ENCODE assay signal across 11 cellular contexts in the genomic region with DNA sequence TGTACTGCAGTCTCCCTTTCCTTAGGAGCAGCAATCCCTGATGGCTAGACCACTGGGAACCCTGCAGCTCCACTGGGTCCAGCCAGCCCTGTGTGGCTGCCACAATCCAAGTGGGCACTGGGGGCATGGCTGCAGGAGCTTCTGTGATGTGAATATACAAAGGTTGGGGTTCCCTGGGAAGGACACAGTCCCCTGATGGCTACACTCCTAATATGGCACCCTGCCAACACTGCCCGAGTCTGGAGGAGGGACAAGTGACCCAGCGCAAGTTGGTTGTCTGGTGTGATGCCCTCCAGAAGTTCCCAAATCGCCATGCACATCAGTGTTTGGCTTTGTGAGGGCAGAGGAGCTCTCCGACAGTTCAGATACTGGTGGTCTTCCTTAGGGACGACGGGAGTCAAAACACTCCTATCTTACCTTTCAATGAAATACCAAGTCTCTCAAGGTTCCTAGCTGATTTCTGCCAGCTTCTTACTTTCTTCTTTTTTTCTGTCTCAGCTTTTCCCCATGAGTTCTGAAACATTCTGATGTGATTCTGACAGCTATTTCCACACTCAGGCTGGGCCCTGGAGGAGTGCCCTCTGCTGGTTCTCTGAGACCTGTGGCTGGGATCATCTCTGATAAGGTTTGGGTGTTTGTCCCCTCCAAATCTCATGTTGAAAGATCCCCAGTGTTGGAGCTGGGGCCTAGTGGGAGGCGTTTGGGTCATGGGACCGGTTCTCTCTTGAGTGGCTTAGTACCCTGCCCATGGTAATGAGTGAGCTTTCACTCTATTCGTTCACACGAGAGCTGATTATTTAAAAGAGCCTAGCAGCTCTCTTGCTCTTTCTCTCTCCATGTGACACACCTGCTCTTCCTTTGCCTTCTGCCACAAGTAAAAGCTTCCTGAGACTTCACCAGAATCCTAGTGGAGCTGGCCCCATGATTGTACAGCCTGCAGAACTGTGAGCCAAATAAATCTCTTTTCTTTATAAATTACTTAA. TPM values are rescaled to one million over a fixed set of nuclear protein-coding genes. Genes with fewer than 3 reads are reported as not detected.
DNase-seq lines count a peak whose midpoint lies in the region; ATAC-seq, FAIRE-seq and TF ChIP-seq lines count a peak whose summit lies in the region.
"Had no signal": no experiment of that assay in that cellular context is flagged by ENCODE, and none has a peak within 500 bp of the region (broad histone marks: within the 10 kb centered on the region; RNA-seq: fewer than 3 reads in every experiment).

No MANE protein-coding gene starts in this region.

- BruUV-seq in HepG2 (replicated peaks; lab: Mats Ljungman, UMichigan) = no TSS peak

- peak; percentile 16 for TF ChIP-seq CTCF in CD8-positive, alpha-beta T cell (IDR thresholded peaks at IDR 0.05)
- TF ChIP-seq CTCF in HEK293 (tag by site-specific recombination; IDR thresholded peaks at IDR 0.05) (peak; percentile 21), HepG2 (CRISPR knock-in tag; IDR thresholded peaks at IDR 0.05) (peak; percentile 61)

- TF ChIP-seq RAD21 in HepG2 (CRISPR knock-in tag; IDR thresholded peaks at IDR 0.05) = no peak

- CTCF ChIA-PET in CD8-positive, alpha-beta T cell (lab: Charles Lee) = interaction anchor here (0.8 to 1.5 kb wide), 5 partner anchors 9 to 138 kb away, joined by 3 to 6 read pairs (median 4); no protein-coding TSS in a partner anchor
- CTCF ChIA-PET in HEK293 (lab: Yijun Ruan, JAX) = interaction anchor here (0.6 to 7.2 kb wide), 48 partner anchors 8 to 787 kb away, joined by 3 to 164 read pairs (median 4); a partner anchor contains a TSS
- CTCF ChIA-PET in HepG2 (lab: Yijun Ruan, JAX; ENCODE audit: low intra/inter-chr PET ratio, low total read pairs) = interaction anchor here (1.7 kb wide), 1 partner anchor 48 kb away, joined by 8 read pairs; no protein-coding TSS in a partner anchor

- no peak overlapping the region for H2AFZ ChIP-seq in HepG2 (ENCODE audit: low read length)

- H3K4me3 Mint-ChIP-seq in CD8-positive, alpha-beta T cell = no peak overlapping the region

- H3K27me3 Mint-ChIP-seq in CD8-positive, alpha-beta T cell (ENCODE audit: low read depth) = peaks cover 23% of the 10 kb centered on the region

- H3K27ac Mint-ChIP-seq in CD8-positive, alpha-beta T cell = no peak overlapping the region

- peak; percentile 48 for FAIRE-seq in HepG2 (lab: Jason Lieb, UNC)
- FAIRE-seq: colon, RCC 7860 had no signal

- no peak for ATAC-seq in CD8-positive, alpha-beta T cell
- ATAC-seq in HepG2 = peak; percentile 86
- ATAC-seq in GM19351 (IDR thresholded peaks at IDR 0.05; ENCODE audit: unreplicated experiment) = no peak
- ATAC-seq in HG03439 (IDR thresholded peaks at IDR 0.05; ENCODE audit: unreplicated experiment) = no peak

- no peak overlapping the region for H3K4me3 ChIP-seq in CD8-positive, alpha-beta T cell (ENCODE audit: low read depth, low read length)
- H3K4me3 ChIP-seq in HEK293 (ENCODE audit: low read depth, low read length) = no peak overlapping the region
- H3K4me3 ChIP-seq in HepG2 (replicated peaks in 1 of 3; ENCODE audit: insufficient read depth in 1 of 3, low read depth in 2 of 3, low read length in 3 of 3) = no peak overlapping the region

- DNase-seq in CD8-positive, alpha-beta T cell = no peak
- peak; percentile 20 for DNase-seq in amniotic epithelial cell (ENCODE audit: low read depth)
- DNase-seq in HepG2 (ENCODE audit: low spot score) = no peak
- no peak for DNase-seq in DMS153 (lab: John Stamatoyannopoulos, UW)
- DNase-seq in HuH-7.5 (ENCODE audit: low spot score) = no peak

- no peaks in the 10 kb centered on the region for H3K4me1 ChIP-seq in CD8-positive, alpha-beta T cell (ENCODE audit: insufficient read depth, low read length)
- H3K4me1 ChIP-seq in HEK293 (ENCODE audit: control insufficient read depth, insufficient read depth, low read length) (no peaks in the 10 kb centered on the region), HepG2 (ENCODE audit: insufficient read depth, low read length) (no peaks in the 10 kb centered on the region)

- no peak overlapping the region for H3K4me2 ChIP-seq in HepG2 (ENCODE audit: low read depth, low read length)

- no peak for TF ChIP-seq EP300 in HepG2 (IDR thresholded peaks at IDR 0.05; ENCODE audit: low read depth in 2 of 2, low read length in 2 of 2)
- no peak for TF ChIP-seq EP300 in HepG2 (CRISPR knock-in tag; IDR thresholded peaks at IDR 0.05; ENCODE audit: borderline replicate concordance)

- H3K9me3 Mint-ChIP-seq in CD8-positive, alpha-beta T cell = peaks cover 5% of the 10 kb centered on the region

- H3K27me3 ChIP-seq in CD8-positive, alpha-beta T cell (ENCODE audit: insufficient read depth, low read length) = no peaks in the 10 kb centered on the region
- H3K27me3 ChIP-seq in HepG2 (ENCODE audit: control insufficient read depth in 1 of 2, insufficient read depth in 2 of 2, low read length in 2 of 2) = no peaks in the 10 kb centered on the region

- no peaks in the 10 kb centered on the region for H3K4me1 Mint-ChIP-seq in CD8-positive, alpha-beta T cell (ENCODE audit: low read depth)

- H3K27ac ChIP-seq in CD8-positive, alpha-beta T cell (ENCODE audit: low read depth, low read length) = no peak overlapping the region
- H3K27ac ChIP-seq in HEK293 (ENCODE audit: extremely low read depth, low read depth, low read length) (no peak overlapping the region), HepG2 (ENCODE audit: extremely low read length, insufficient read depth, low read length) (no peak overlapping the region)

- no peaks in the 10 kb centered on the region for H3K36me3 ChIP-seq in CD8-positive, alpha-beta T cell (ENCODE audit: insufficient read depth, low read length)
- H3K36me3 ChIP-seq in HEK293 (ENCODE audit: control insufficient read depth in 2 of 2, insufficient read depth in 1 of 2, low read length in 2 of 2) (no peaks in the 10 kb centered on the region), HepG2 (replicated peaks in 1 of 2; ENCODE audit: control insufficient read depth in 1 of 2, insufficient read depth in 2 of 2, low read length in 2 of 2) (no peaks in the 10 kb centered on the region)

- no peaks in the 10 kb centered on the region for H3K79me2 ChIP-seq in HepG2 (ENCODE audit: insufficient read depth, low read length)

- no peaks in the 10 kb centered on the region for H3K9me3 ChIP-seq in CD8-positive, alpha-beta T cell (ENCODE audit: low read length)
- no peaks in the 10 kb centered on the region for H3K9me3 ChIP-seq in HEK293 (ENCODE audit: control insufficient read depth, insufficient read depth, low read depth, low read length)
- 0 out of 2 replicates have a peak, but pooled peaks cover 6% of the 10 kb centered on the region for H3K9me3 ChIP-seq in HepG2 (ENCODE audit: low read length)

- no peak overlapping the region for H3K9ac ChIP-seq in HepG2 (ENCODE audit: insufficient read depth, low read depth, low read length)

- intact Hi-C loops in CD8-positive, alpha-beta T cell (cut with DNase I, micrococcal nuclease) = no loop called here
- intact Hi-C loops in HepG2 (cut with micrococcal nuclease; ENCODE audit: unreplicated experiment) = loop anchor here (2.0 kb wide), 1 partner anchor 46 kb away; no protein-coding TSS in a partner anchor

- no peaks in the 10 kb centered on the region for H3K36me3 Mint-ChIP-seq in CD8-positive, alpha-beta T cell

- WGBS in HepG2 (ENCODE audit: low lambda C conversion rate) = 24% methylated on average over 10 of the region's 10 CpGs

- POLR2A ChIA-PET in CD8-positive, alpha-beta T cell (lab: Charles Lee) = interaction anchor here (0.6 to 1.3 kb wide), 2 partner anchors 9 to 39 kb away, joined by 3 to 4 read pairs; no protein-coding TSS in a partner anchor
- POLR2A ChIA-PET in HEK293 (lab: Yijun Ruan, JAX) (interaction anchor here (0.5 to 1.5 kb wide), 2 partner anchors 34 to 46 kb away, joined by 3 to 6 read pairs; no protein-coding TSS in a partner anchor), HepG2 (lab: Yijun Ruan, JAX) (no interaction called here)

- in situ Hi-C loops in HepG2 (cut with HindIII; ENCODE audit: extremely low pct_ligation_motif_present, low pct_unique_long_range_greater_than_20kb) = no loop called here

- no peaks in the 10 kb centered on the region for H4K20me1 ChIP-seq in HepG2 (ENCODE audit: insufficient read depth, low read length)

- no peak for TF ChIP-seq POLR2A in HepG2 (IDR thresholded peaks at IDR 0.05; ENCODE audit: insufficient read depth in 1 of 2, low read depth in 2 of 2, low read length in 2 of 2)

RNA-seq across cellular contexts. Expression of a gene that starts 15.5 kb away (rescaled TPM):
- not detected for total RNA-seq in CD8-positive, alpha-beta T cell
- not detected in 2 replicates for total RNA-seq in HepG2 (2016; rRNA removed; fragmentation: Illumina TruSeq; extraction: Trizol)
- total RNA-seq in HepG2 (2016; cell fraction: cytosol; rRNA removed; fragmentation: Illumina TruSeq; extraction: Trizol; ENCODE audit: low read depth) = not detected in 2 replicates
- not detected in 2 replicates for total RNA-seq in HepG2 (2016; cell fraction: insoluble cytoplasmic fraction; rRNA removed; fragmentation: Illumina TruSeq; extraction: Trizol)
- total RNA-seq in HepG2 (2016; cell fraction: membrane; rRNA removed; fragmentation: Illumina TruSeq; extraction: Trizol) = not detected in 2 replicates
- total RNA-seq in HepG2 (2016; cell fraction: nucleus; rRNA removed; fragmentation: Illumina TruSeq; extraction: Trizol) = not detected in 2 replicates
- polyA plus RNA-seq in HepG2 (2011; rRNA removed) = not detected in 2 replicates
- polyA plus RNA-seq in HepG2 (2011; cell fraction: cytosol; rRNA removed) = not detected in 2 replicates
- not detected in 2 replicates for polyA plus RNA-seq in HepG2 (2011; cell fraction: nucleus; rRNA removed)
- polyA plus RNA-seq in HepG2 (2012) = not detected in 2 replicates
- polyA plus RNA-seq in HepG2 (2016; cell fraction: cytosol; fragmentation: Illumina TruSeq; extraction: Trizol; ENCODE audit: low read depth) = not detected in 2 replicates
- not detected in 2 replicates for polyA plus RNA-seq in HepG2 (2016; cell fraction: insoluble cytoplasmic fraction; fragmentation: Illumina TruSeq; extraction: Trizol; ENCODE audit: low read depth)
- not detected in 2 replicates for polyA plus RNA-seq in HepG2 (2016; cell fraction: membrane; fragmentation: Illumina TruSeq; extraction: Trizol; ENCODE audit: low read depth)
- polyA plus RNA-seq in HepG2 (2016; cell fraction: nucleus; fragmentation: Illumina TruSeq; extraction: Trizol; ENCODE audit: insufficient read depth, low read depth) = not detected in 2 replicates
- polyA minus RNA-seq in HepG2 (2011; rRNA and poly(A)+ RNA removed; ENCODE audit: low replicate concordance) = not detected in 2 replicates
- polyA minus RNA-seq in HepG2 (2011; cell fraction: cytosol; rRNA and poly(A)+ RNA removed) = not detected in 2 replicates
- polyA minus RNA-seq in HepG2 (2011; cell fraction: nucleus; rRNA and poly(A)+ RNA removed) = not detected in 2 replicates
- total RNA-seq: skeletal muscle tissue had no signal

RNA-seq across cellular contexts. Expression of a gene that starts 26.8 kb away (rescaled TPM):
- total RNA-seq in CD8-positive, alpha-beta T cell = 100 to 1,000 TPM; 378 to 382 TPM
- total RNA-seq in HepG2 (2016; rRNA removed; fragmentation: Illumina TruSeq; extraction: Trizol) = 3.5 and 6.0 TPM in 2 replicates
- 0.71 and 1.1 TPM in 2 replicates for total RNA-seq in HepG2 (2016; cell fraction: cytosol; rRNA removed; fragmentation: Illumina TruSeq; extraction: Trizol; ENCODE audit: low read depth)
- total RNA-seq in HepG2 (2016; cell fraction: insoluble cytoplasmic fraction; rRNA removed; fragmentation: Illumina TruSeq; extraction: Trizol) = 3.2 and 6.7 TPM in 2 replicates
- 1.2 and 2.9 TPM in 2 replicates for total RNA-seq in HepG2 (2016; cell fraction: membrane; rRNA removed; fragmentation: Illumina TruSeq; extraction: Trizol)
- 6.6 and 6.7 TPM in 2 replicates for total RNA-seq in HepG2 (2016; cell fraction: nucleus; rRNA removed; fragmentation: Illumina TruSeq; extraction: Trizol)
- 6.1 and 9.3 TPM in 2 replicates for polyA plus RNA-seq in HepG2 (2011; rRNA removed)
- 4.3 and 5.2 TPM in 2 replicates for polyA plus RNA-seq in HepG2 (2011; cell fraction: cytosol; rRNA removed)
- 19.2 and 30.0 TPM in 2 replicates for polyA plus RNA-seq in HepG2 (2011; cell fraction: nucleus; rRNA removed)
- polyA plus RNA-seq in HepG2 (2012) = 5.4 and 8.4 TPM in 2 replicates
- 0.76 and 0.84 TPM in 2 replicates for polyA plus RNA-seq in HepG2 (2016; cell fraction: cytosol; fragmentation: Illumina TruSeq; extraction: Trizol; ENCODE audit: low read depth)
- polyA plus RNA-seq in HepG2 (2016; cell fraction: insoluble cytoplasmic fraction; fragmentation: Illumina TruSeq; extraction: Trizol; ENCODE audit: low read depth) = 2.5 and 2.7 TPM in 2 replicates
- 0.65 and 1.1 TPM in 2 replicates for polyA plus RNA-seq in HepG2 (2016; cell fraction: membrane; fragmentation: Illumina TruSeq; extraction: Trizol; ENCODE audit: low read depth)
- 11.8 and 13.2 TPM in 2 replicates for polyA plus RNA-seq in HepG2 (2016; cell fraction: nucleus; fragmentation: Illumina TruSeq; extraction: Trizol; ENCODE audit: insufficient read depth, low read depth)
- polyA minus RNA-seq in HepG2 (2011; rRNA and poly(A)+ RNA removed; ENCODE audit: low replicate concordance) = 0.33 and 3.7 TPM in 2 replicates
- 1.1 and 2.0 TPM in 2 replicates for polyA minus RNA-seq in HepG2 (2011; cell fraction: cytosol; rRNA and poly(A)+ RNA removed)
- 5.7 and 9.8 TPM in 2 replicates for polyA minus RNA-seq in HepG2 (2011; cell fraction: nucleus; rRNA and poly(A)+ RNA removed)

RNA-seq across cellular contexts. Expression of a gene that starts 39.5 kb away (rescaled TPM):
- not detected for total RNA-seq in CD8-positive, alpha-beta T cell
- total RNA-seq in HepG2 (2016; rRNA removed; fragmentation: Illumina TruSeq; extraction: Trizol) = not detected in 2 replicates
- not detected in 2 replicates for total RNA-seq in HepG2 (2016; cell fraction: cytosol; rRNA removed; fragmentation: Illumina TruSeq; extraction: Trizol; ENCODE audit: low read depth)
- not detected in 2 replicates for total RNA-seq in HepG2 (2016; cell fraction: insoluble cytoplasmic fraction; rRNA removed; fragmentation: Illumina TruSeq; extraction: Trizol)
- not detected in 2 replicates for total RNA-seq in HepG2 (2016; cell fraction: membrane; rRNA removed; fragmentation: Illumina TruSeq; extraction: Trizol)
- total RNA-seq in HepG2 (2016; cell fraction: nucleus; rRNA removed; fragmentation: Illumina TruSeq; extraction: Trizol) = not detected in 2 replicates
- polyA plus RNA-seq in HepG2 (2011; rRNA removed) = not detected in 2 replicates
- polyA plus RNA-seq in HepG2 (2011; cell fraction: cytosol; rRNA removed) = not detected in 2 replicates
- polyA plus RNA-seq in HepG2 (2011; cell fraction: nucleus; rRNA removed) = not detected in 2 replicates
- not detected in 2 replicates for polyA plus RNA-seq in HepG2 (2012)
- not detected in 2 replicates for polyA plus RNA-seq in HepG2 (2016; cell fraction: cytosol; fragmentation: Illumina TruSeq; extraction: Trizol; ENCODE audit: low read depth)
- polyA plus RNA-seq in HepG2 (2016; cell fraction: insoluble cytoplasmic fraction; fragmentation: Illumina TruSeq; extraction: Trizol; ENCODE audit: low read depth) = not detected in 2 replicates
- polyA plus RNA-seq in HepG2 (2016; cell fraction: membrane; fragmentation: Illumina TruSeq; extraction: Trizol; ENCODE audit: low read depth) = not detected in 2 replicates
- polyA plus RNA-seq in HepG2 (2016; cell fraction: nucleus; fragmentation: Illumina TruSeq; extraction: Trizol; ENCODE audit: insufficient read depth, low read depth) = not detected in 2 replicates
- not detected in 2 replicates for polyA minus RNA-seq in HepG2 (2011; rRNA and poly(A)+ RNA removed; ENCODE audit: low replicate concordance)
- not detected in 2 replicates for polyA minus RNA-seq in HepG2 (2011; cell fraction: cytosol; rRNA and poly(A)+ RNA removed)
- not detected in 2 replicates for polyA minus RNA-seq in HepG2 (2011; cell fraction: nucleus; rRNA and poly(A)+ RNA removed)
- total RNA-seq: skeletal muscle tissue had no signal

Comparison
In these comparisons a context has a peak if more than half of its experiments do, and no peak if none do; other contexts are left out.
1. RNA of a gene that starts 26.8 kb away (total RNA-seq): 378 to 382 TPM in CD8-positive, alpha-beta T cell; 0.71 to 6.7 TPM in HepG2; every median in the first group is over 10 times any median in the second.
2. Peak in every context shown above with its lines, with median percentiles within 50 percentile points of each other: CTCF ChIP-seq.